In the genomic region with DNA sequence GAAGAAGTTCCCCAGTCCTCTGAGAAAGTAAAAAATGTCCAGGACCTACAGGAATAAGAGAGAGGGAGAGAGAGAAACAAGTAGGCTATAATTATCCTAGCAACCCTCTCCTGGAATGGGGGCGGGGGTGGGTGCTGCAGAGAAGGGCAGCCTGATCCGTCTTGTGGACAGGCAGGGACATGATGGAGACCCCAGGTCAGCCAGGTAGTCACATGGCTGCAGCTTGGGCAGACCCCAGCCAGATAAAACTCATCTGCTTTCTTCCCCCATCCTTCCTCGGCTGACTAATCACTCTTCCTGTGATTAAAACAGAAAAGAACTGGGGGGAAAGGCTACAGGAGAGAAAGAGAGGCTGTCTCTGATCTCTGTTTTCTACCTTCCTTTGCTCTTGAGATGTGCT, we compare ENCODE assay signal across 16 cellular contexts. TPM values are rescaled to one million over a fixed set of nuclear protein-coding genes. Genes with fewer than 3 reads are reported as not detected.
DNase-seq lines count a peak whose midpoint lies in the region; ATAC-seq, FAIRE-seq and TF ChIP-seq lines count a peak whose summit lies in the region.
"Had no signal": no experiment of that assay in that cellular context is flagged by ENCODE, and none has a peak within 500 bp of the region (broad histone marks: within the 10 kb centered on the region; RNA-seq: fewer than 3 reads in every experiment).

No MANE protein-coding gene starts in this region.

- peaks cover 32% of the 10 kb centered on the region for H3K4me1 Mint-ChIP-seq in astrocyte (ENCODE audit: low read depth, unreplicated experiment)
- peaks cover 10% of the 10 kb centered on the region for H3K4me1 Mint-ChIP-seq in activated CD8-positive, alpha-beta T cell treated with anti-CD3 and anti-CD28 coated beads, Interleukin-2, amount 10 ng/mL, durations not matched to agents 7 days and 5 days (ENCODE audit: low read depth)
- no peaks in the 10 kb centered on the region for H3K4me1 Mint-ChIP-seq in effector memory CD8-positive, alpha-beta T cell (ENCODE audit: low read depth in 2 of 2)

- H3K4me3 ChIP-seq in AG04450 (ENCODE audit: low read depth, low read length) (no peak overlapping the region), HUES48 (ENCODE audit: low read depth, low read length) (no peak overlapping the region), astrocyte (ENCODE audit: insufficient read depth, low read depth, low read length) (no peak overlapping the region), mesodermal cell (ENCODE audit: extremely low read depth, insufficient read depth, low read length, poor library complexity, severe bottlenecking) (no peak overlapping the region)
- H3K4me3 ChIP-seq: coronary artery, esophagus muscularis mucosa, heart left ventricle, tibial nerve had no signal

- CTCF ChIA-PET in AG04450 (lab: Charles Lee), result interaction anchor here (0.6 to 2.6 kb wide), 2 partner anchors 27 to 35 kb away, joined by 3 to 16 read pairs; no protein-coding TSS in a partner anchor
- CTCF ChIA-PET in activated CD8-positive, alpha-beta T cell treated with anti-CD3 and anti-CD28 coated beads, Interleukin-2, amount 10 ng/mL, durations not matched to agents 7 days and 5 days (lab: Charles Lee), result no interaction called here

- H3K9ac ChIP-seq in HUES48 (ENCODE audit: low read depth, low read length) (no peak overlapping the region), astrocyte (ENCODE audit: low read length) (no peak overlapping the region)

- H3K4me1 ChIP-seq in HUES48 (ENCODE audit: control insufficient read depth, insufficient read depth, low read length) (peaks cover 44% of the 10 kb centered on the region), astrocyte (ENCODE audit: insufficient read depth, low read length) (peaks cover 34% of the 10 kb centered on the region), mesodermal cell (ENCODE audit: control insufficient read depth, insufficient read depth, low read length, poor library complexity, severe bottlenecking) (peaks cover 45% of the 10 kb centered on the region)

- H3K27me3 Mint-ChIP-seq in astrocyte (ENCODE audit: low read depth, unreplicated experiment), result no peaks in the 10 kb centered on the region
- peaks cover 36% of the 10 kb centered on the region for H3K27me3 Mint-ChIP-seq in activated CD8-positive, alpha-beta T cell treated with anti-CD3 and anti-CD28 coated beads, Interleukin-2, amount 10 ng/mL, durations not matched to agents 7 days and 5 days (ENCODE audit: low read depth)
- H3K27me3 Mint-ChIP-seq in effector memory CD8-positive, alpha-beta T cell, result peaks cover 61 to 66% of the 10 kb centered on the region in 2 donors

- H2AFZ ChIP-seq in astrocyte (ENCODE audit: low read depth, low read length), result peak overlapping the region; percentile 86

- H3K36me3 ChIP-seq in HUES48 (ENCODE audit: control insufficient read depth, insufficient read depth, low read length), result no peaks in the 10 kb centered on the region
- H3K36me3 ChIP-seq in astrocyte (ENCODE audit: insufficient read depth, low read length), result no peaks in the 10 kb centered on the region
- no peaks in the 10 kb centered on the region for H3K36me3 ChIP-seq in mesodermal cell (ENCODE audit: control insufficient read depth, insufficient read depth, low read length)
- H3K36me3 ChIP-seq: esophagus muscularis mucosa, heart left ventricle, tibial nerve had no signal

- DNase-seq in AG04450 (ENCODE audit: low read depth, low spot score) (no peak), astrocyte (ENCODE audit: low read depth) (no peak), GM19239 (ENCODE audit: insufficient read length, low spot score) (no peak), AG20443 (ENCODE audit: low spot score) (no peak)
- no peak for DNase-seq in activated CD8-positive, alpha-beta T cell treated with anti-CD3 and anti-CD28 coated beads, Interleukin-2, amount 10 ng/mL, durations not matched to agents 7 days and 5 days
- no peak for DNase-seq in effector memory CD8-positive, alpha-beta T cell
- DNase-seq: activated gamma-delta T cell; heart left ventricle; left cardiac atrium; MV-4-11; stimulated activated CD4-positive, alpha-beta T cell treated with anti-CD3 and anti-CD28 coated beads, Interleukin-2, amount 100 ng/mL, for 24 hours had no signal

- no peaks in the 10 kb centered on the region; the same call in 1 of the 2 replicates for H3K9me3 ChIP-seq in AG04450 (ENCODE audit: control insufficient read depth, insufficient read depth, low read length)
- no peaks in the 10 kb centered on the region for H3K9me3 ChIP-seq in HUES48 (ENCODE audit: control insufficient read depth, insufficient read depth, low read length)
- no peaks in the 10 kb centered on the region for H3K9me3 ChIP-seq in astrocyte (ENCODE audit: insufficient read depth, low read depth, low read length)
- no peaks in the 10 kb centered on the region for H3K9me3 ChIP-seq in mesodermal cell (ENCODE audit: control insufficient read depth, low read length)
- H3K9me3 ChIP-seq: esophagus muscularis mucosa, heart left ventricle, tibial nerve had no signal

- WGBS in mesodermal cell (ENCODE audit: insufficient coverage in 2 of 2), 2 experiments, result 33 to 60% methylated on average over 1 of the region's 3 CpGs

- H3K27ac ChIP-seq in AG04450 (ENCODE audit: low read depth, low read length) (peak overlapping the region; percentile 21), HUES48 (ENCODE audit: low read depth, low read length) (peak overlapping the region; percentile 96), astrocyte (ENCODE audit: low read depth, low read length) (no peak overlapping the region), mesodermal cell (ENCODE audit: low read depth, low read length, severe bottlenecking) (peak overlapping the region; percentile 99)
- H3K27ac ChIP-seq: coronary artery, esophagus muscularis mucosa had no signal

- H4K20me1 ChIP-seq in astrocyte (ENCODE audit: insufficient read depth, low read length), result no peaks in the 10 kb centered on the region

- H3K4me3 Mint-ChIP-seq in astrocyte (ENCODE audit: unreplicated experiment), result no peak overlapping the region
- no peak overlapping the region for H3K4me3 Mint-ChIP-seq in activated CD8-positive, alpha-beta T cell treated with anti-CD3 and anti-CD28 coated beads, Interleukin-2, amount 10 ng/mL, durations not matched to agents 7 days and 5 days
- no peak overlapping the region for H3K4me3 Mint-ChIP-seq in effector memory CD8-positive, alpha-beta T cell

- peak overlapping the region; percentile 45 for H3K4me2 ChIP-seq in astrocyte (ENCODE audit: low read length)

- no peak for FAIRE-seq in astrocyte (lab: Jason Lieb, UNC)
- no peak for FAIRE-seq in GM19239 (lab: Jason Lieb, UNC)

- H3K27ac Mint-ChIP-seq in astrocyte (ENCODE audit: unreplicated experiment), result peak overlapping the region; percentile 10
- no peak overlapping the region for H3K27ac Mint-ChIP-seq in activated CD8-positive, alpha-beta T cell treated with anti-CD3 and anti-CD28 coated beads, Interleukin-2, amount 10 ng/mL, durations not matched to agents 7 days and 5 days
- H3K27ac Mint-ChIP-seq in effector memory CD8-positive, alpha-beta T cell, result no peak overlapping the region

- POLR2A ChIA-PET in AG04450 (lab: Yijun Ruan, JAX), result interaction anchor here (0.7 kb wide), 2 partner anchors 43 to 109 kb away, joined by 3 to 6 read pairs; partner anchors contain the start of genes NFE2L1 and SP2
- POLR2A ChIA-PET in activated CD8-positive, alpha-beta T cell treated with anti-CD3 and anti-CD28 coated beads, Interleukin-2, amount 10 ng/mL, durations not matched to agents 7 days and 5 days (lab: Charles Lee), result no interaction called here

- no peak for ATAC-seq in activated CD8-positive, alpha-beta T cell treated with anti-CD3 and anti-CD28 coated beads, Interleukin-2, amount 10 ng/mL, durations not matched to agents 7 days and 5 days
- no peak for ATAC-seq in effector memory CD8-positive, alpha-beta T cell (replicated peaks)
- ATAC-seq: heart left ventricle, left cardiac atrium had no signal

- TF ChIP-seq CTCF in AG04450 (IDR thresholded peaks at IDR 0.05; ENCODE audit: low read depth, low read length) (no peak), astrocyte (IDR thresholded peaks at IDR 0.05; ENCODE audit: insufficient read depth, low read depth, low read length) (no peak)

- H3K9me3 Mint-ChIP-seq in astrocyte (ENCODE audit: unreplicated experiment), result no peaks in the 10 kb centered on the region
- no peaks in the 10 kb centered on the region for H3K9me3 Mint-ChIP-seq in activated CD8-positive, alpha-beta T cell treated with anti-CD3 and anti-CD28 coated beads, Interleukin-2, amount 10 ng/mL, durations not matched to agents 7 days and 5 days (ENCODE audit: insufficient read depth)
- H3K9me3 Mint-ChIP-seq in effector memory CD8-positive, alpha-beta T cell, result no peaks in the 10 kb centered on the region

- H3K36me3 Mint-ChIP-seq in astrocyte (ENCODE audit: low read depth, unreplicated experiment), result no peaks in the 10 kb centered on the region
- no peaks in the 10 kb centered on the region for H3K36me3 Mint-ChIP-seq in activated CD8-positive, alpha-beta T cell treated with anti-CD3 and anti-CD28 coated beads, Interleukin-2, amount 10 ng/mL, durations not matched to agents 7 days and 5 days (ENCODE audit: low read depth)
- peaks cover 3% of the 10 kb centered on the region for H3K36me3 Mint-ChIP-seq in effector memory CD8-positive, alpha-beta T cell (ENCODE audit: insufficient read depth)

- H3K79me2 ChIP-seq in astrocyte (ENCODE audit: insufficient read depth, low read length), result no peaks in the 10 kb centered on the region

- H3K27me3 ChIP-seq in AG04450 (ENCODE audit: control insufficient read depth, insufficient read depth, low read length) (no peaks in the 10 kb centered on the region), HUES48 (ENCODE audit: control insufficient read depth, insufficient read depth, low read length) (no peaks in the 10 kb centered on the region), astrocyte (ENCODE audit: insufficient read depth, low read length) (no peaks in the 10 kb centered on the region)
- H3K27me3 ChIP-seq: tibial nerve had no signal

RNA-seq across cellular contexts. Expression of gene COPZ2, which starts 32.6 kb away (rescaled TPM):
- polyA plus RNA-seq in AG04450 (2011; rRNA removed), result 107 and 122 TPM in 2 replicates
- polyA minus RNA-seq in AG04450 (2011; rRNA and poly(A)+ RNA removed), result 76.3 and 92.6 TPM in 2 replicates
- total RNA-seq in astrocyte, result 25.1 and 38.3 TPM in 2 replicates
- polyA plus RNA-seq in mesodermal cell (2013, experiment 1 of 2), result 5.7 TPM
- 8.0 TPM for polyA plus RNA-seq in mesodermal cell (2013, experiment 2 of 2)
- 1 to 10 TPM; 5.1 to 5.5 TPM for total RNA-seq in activated CD8-positive, alpha-beta T cell treated with anti-CD3 and anti-CD28 coated beads, Interleukin-2, amount 10 ng/mL, durations not matched to agents 7 days and 5 days

RNA-seq across cellular contexts. Expression of gene CDK5RAP3, which starts 34.1 kb away (rescaled TPM):
- polyA plus RNA-seq in AG04450 (2011; rRNA removed), result 71.2 and 79.7 TPM in 2 replicates
- 65.3 and 89.6 TPM in 2 replicates for polyA minus RNA-seq in AG04450 (2011; rRNA and poly(A)+ RNA removed)
- 59.1 and 62.8 TPM in 2 replicates for total RNA-seq in astrocyte
- polyA plus RNA-seq in mesodermal cell (2013, experiment 1 of 2), result 139 TPM
- polyA plus RNA-seq in mesodermal cell (2013, experiment 2 of 2), result 116 TPM
- total RNA-seq in activated CD8-positive, alpha-beta T cell treated with anti-CD3 and anti-CD28 coated beads, Interleukin-2, amount 10 ng/mL, durations not matched to agents 7 days and 5 days, result 100 to 1,000 TPM; 186 to 196 TPM

RNA-seq across cellular contexts. Expression of gene NFE2L1, which starts 43.2 kb away (rescaled TPM):
- 237 and 251 TPM in 2 replicates for polyA plus RNA-seq in AG04450 (2011; rRNA removed)
- 179 and 186 TPM in 2 replicates for polyA minus RNA-seq in AG04450 (2011; rRNA and poly(A)+ RNA removed)
- 344 and 348 TPM in 2 replicates for total RNA-seq in astrocyte
- polyA plus RNA-seq in mesodermal cell (2013, experiment 1 of 2), result 143 TPM
- polyA plus RNA-seq in mesodermal cell (2013, experiment 2 of 2), result 107 TPM
- total RNA-seq in activated CD8-positive, alpha-beta T cell treated with anti-CD3 and anti-CD28 coated beads, Interleukin-2, amount 10 ng/mL, durations not matched to agents 7 days and 5 days, result 10 to 100 TPM; 44.1 to 50.7 TPM

RNA-seq across cellular contexts. Expression of gene PRR15L, which starts 47.3 kb away (rescaled TPM):
- polyA plus RNA-seq in AG04450 (2011; rRNA removed), result not detected in 2 replicates
- polyA minus RNA-seq in AG04450 (2011; rRNA and poly(A)+ RNA removed), result not detected in 2 replicates
- not detected in 2 replicates for total RNA-seq in astrocyte
- not detected for polyA plus RNA-seq in mesodermal cell (2013, experiment 1 of 2)
- polyA plus RNA-seq in mesodermal cell (2013, experiment 2 of 2), result not detected
- not detected for total RNA-seq in activated CD8-positive, alpha-beta T cell treated with anti-CD3 and anti-CD28 coated beads, Interleukin-2, amount 10 ng/mL, durations not matched to agents 7 days and 5 days
- total RNA-seq: esophagus muscularis mucosa, tibial nerve had no signal
